10 cellular contexts compared by ENCODE assay signal in the genomic region with DNA sequence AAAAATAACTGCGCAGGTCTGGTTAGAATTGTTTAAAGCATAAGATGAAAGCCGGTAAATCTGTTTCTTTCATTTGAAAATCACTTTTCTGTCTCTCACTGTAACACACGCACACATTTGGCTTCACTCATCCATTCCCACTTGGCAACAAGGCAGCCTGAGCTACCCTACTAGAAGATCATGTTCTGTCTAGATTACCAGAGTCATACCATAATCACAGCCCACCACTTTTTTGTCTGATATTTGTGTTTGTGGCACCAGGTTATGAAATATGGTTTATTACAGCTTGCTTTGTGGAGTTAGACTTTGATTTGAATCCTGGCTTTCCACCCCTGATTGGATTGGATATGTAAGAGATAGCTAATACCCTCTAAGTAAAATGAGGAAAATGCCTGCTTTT. TPM values are rescaled to one million over a fixed set of nuclear protein-coding genes. Genes with fewer than 3 reads are reported as not detected.
DNase-seq lines count a peak whose midpoint lies in the region; ATAC-seq and TF ChIP-seq lines count a peak whose summit lies in the region.
"Had no signal": no experiment of that assay in that cellular context is flagged by ENCODE, and none has a peak within 500 bp of the region (broad histone marks: within the 10 kb centered on the region; RNA-seq: fewer than 3 reads in every experiment).

No MANE protein-coding gene starts in this region.

- H3K27ac ChIP-seq in BLaER1 (no peak overlapping the region), HUES6 (ENCODE audit: low read depth, low read length) (no peak overlapping the region)

- H3K4me1 ChIP-seq in BLaER1 (peaks cover 57% of the 10 kb centered on the region), HUES6 (ENCODE audit: control insufficient read depth, insufficient read depth, low read length) (peaks cover 22% of the 10 kb centered on the region)

- H3K27ac Mint-ChIP-seq in natural killer cell: peak overlapping the region; percentile 66 to 100

- H3K27me3 ChIP-seq in BLaER1 (no peaks in the 10 kb centered on the region), HUES6 (ENCODE audit: control insufficient read depth, insufficient read depth, low read length) (no peaks in the 10 kb centered on the region)
- H3K27me3 ChIP-seq: tibial nerve had no signal

- H3K27me3 Mint-ChIP-seq in natural killer cell (ENCODE audit: low read depth in 2 of 2): no peaks in the 10 kb centered on the region

- peaks cover 48 to 49% of the 10 kb centered on the region in 2 donors for H3K4me1 Mint-ChIP-seq in natural killer cell

- TF ChIP-seq CTCF in cardiac fibroblast (IDR thresholded peaks at IDR 0.05; ENCODE audit: low read depth, low read length) (no peak), natural killer cell (IDR thresholded peaks at IDR 0.05) (no peak), lower leg skin (IDR thresholded peaks at IDR 0.05) (no peak)

- no peaks in the 10 kb centered on the region for H3K36me3 Mint-ChIP-seq in natural killer cell

- no peak for ATAC-seq in natural killer cell

- H3K9me3 ChIP-seq in BLaER1 (no peaks in the 10 kb centered on the region), HUES6 (ENCODE audit: control insufficient read depth, insufficient read depth, low read depth, low read length) (no peaks in the 10 kb centered on the region)
- H3K9me3 ChIP-seq: tibial nerve had no signal

- H3K4me3 ChIP-seq in BLaER1: no peak overlapping the region
- peak overlapping the region; percentile 93 for H3K4me3 ChIP-seq in HUES6 (ENCODE audit: low read depth, low read length)
- peak overlapping the region in 1 of 2 donors; percentile 78 for H3K4me3 ChIP-seq in cardiac fibroblast (replicated peaks in 1 of 2; ENCODE audit: low read depth in 2 of 2, low read length in 2 of 2)
- H3K4me3 ChIP-seq in lower leg skin (ENCODE audit: low read depth, poor library complexity, severe bottlenecking): no peak overlapping the region

- H3K9ac ChIP-seq in BLaER1 (no peak overlapping the region), HUES6 (ENCODE audit: low read length) (peak overlapping the region; percentile 42)

- WGBS in lower leg skin, 2 donors: 57 to 58% methylated on average over 3 of the region's 3 CpGs

- peak; percentile 26 to 30 for DNase-seq in cardiac fibroblast (ENCODE audit: low read depth in 2 of 2)
- DNase-seq in natural killer cell: no peak
- no peak for DNase-seq in G401 (ENCODE audit: low spot score)
- DNase-seq in SHP77 (lab: John Stamatoyannopoulos, UW): no peak
- DNase-seq in cerebellar nuclear complex (lab: John Stamatoyannopoulos, UW): no peak
- DNase-seq in lower leg skin (ENCODE audit: low spot score in 2 of 2): no peak
- DNase-seq: NCI-H446 treated with DMSO at 0.1 percent for 48 hours had no signal

- H3K4me2 ChIP-seq in BLaER1: peak overlapping the region; percentile 83

- intact Hi-C loops in natural killer cell (cut with micrococcal nuclease) (no loop called here), lower leg skin (cut with DNase I; ENCODE audit: low total_unique reads) (no loop called here)

- no peaks in the 10 kb centered on the region for H3K9me3 Mint-ChIP-seq in natural killer cell

- peak overlapping the region; percentile 47 for H3K4me3 Mint-ChIP-seq in natural killer cell

- peaks cover 27% of the 10 kb centered on the region for H4K20me1 ChIP-seq in BLaER1

- in situ Hi-C loops in G401 (cut with HindIII; ENCODE audit: low sequenced_read_pairs): no loop called here

- H3K36me3 ChIP-seq in BLaER1 (peaks cover 10% of the 10 kb centered on the region), HUES6 (ENCODE audit: control insufficient read depth, insufficient read depth, low read length) (no peaks in the 10 kb centered on the region)
- H3K36me3 ChIP-seq: tibial nerve had no signal

- no peak for TF ChIP-seq POLR2A in lower leg skin (IDR thresholded peaks at IDR 0.05)

RNA-seq across cellular contexts. Expression of a gene that starts 2.2 kb away (rescaled TPM):
- 10 to 100 TPM; 29.7 to 38.4 (median 32.2) TPM for total RNA-seq in natural killer cell
- 41.4 and 65.0 TPM in 2 replicates for total RNA-seq in G401 (2014; rRNA removed; shearing (Covaris generic))
- total RNA-seq in lower leg skin: 10 to 100 TPM; 52.9 to 59.1 (median 57.6) TPM

RNA-seq across cellular contexts. Expression of a gene that starts 53.4 kb away (rescaled TPM):
- 100 to 1,000 TPM; 204 to 233 (median 214) TPM for total RNA-seq in natural killer cell
- 45.0 and 45.8 TPM in 2 replicates for total RNA-seq in G401 (2014; rRNA removed; shearing (Covaris generic))
- total RNA-seq in lower leg skin: 10 to 100 TPM; 50.5 to 67.9 (median 57.2) TPM

Comparison
In these comparisons a context has a peak if more than half of its experiments do, and no peak if none do; other contexts are left out.
1. DNase-seq: peak in cardiac fibroblast (2 of 2); none in natural killer cell (single experiment), G401 (single experiment), SHP77 (0 of 2), cerebellar nuclear complex (0 of 2) and lower leg skin (0 of 2).